8 cellular contexts compared by ENCODE assay signal in the genomic region with DNA sequence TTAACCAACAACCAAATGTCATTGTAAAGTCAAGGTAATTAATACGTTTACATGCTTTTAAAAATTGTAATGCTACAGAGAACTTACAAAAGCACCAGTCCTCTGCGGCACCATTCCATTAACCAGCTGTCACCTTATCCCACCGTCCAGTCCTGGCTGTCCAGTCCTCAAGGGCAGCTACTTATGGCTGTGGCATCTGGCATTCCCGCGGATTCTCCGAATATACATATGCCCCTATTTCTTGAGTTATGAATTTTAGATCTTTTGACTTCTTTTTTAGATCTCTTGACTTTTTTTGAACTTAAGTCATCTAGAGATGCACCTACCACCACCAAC. TPM values are rescaled to one million over a fixed set of nuclear protein-coding genes. Genes with fewer than 3 reads are reported as not detected.
DNase-seq lines count a peak whose midpoint lies in the region; ATAC-seq and TF ChIP-seq lines count a peak whose summit lies in the region.

No MANE protein-coding gene starts in this region.

- H3K9me3 ChIP-seq in BLaER1 treated with 17β-estradiol and CSF1 and Interleukin-3, amounts not matched to agents 10 nM and 100 nM (replicated peaks in 1 of 11), result no peaks in the 10 kb centered on the region
- no peaks in the 10 kb centered on the region for H3K9me3 ChIP-seq in endocrine pancreas (ENCODE audit: control insufficient read depth, low read length)
- no peaks in the 10 kb centered on the region for H3K9me3 ChIP-seq in neural cell (ENCODE audit: low read length)

- H3K4me2 ChIP-seq in BLaER1 treated with 17β-estradiol and CSF1 and Interleukin-3, amounts not matched to agents 10 nM and 100 nM, result peak overlapping the region; percentile 61 to 90 (median 84)
- peak overlapping the region; percentile 35 for H3K4me2 ChIP-seq in neural cell (ENCODE audit: low read length)

- no peaks in the 10 kb centered on the region for H3F3A ChIP-seq in neural cell (ENCODE audit: insufficient read depth, low read length, poor library complexity, severe bottlenecking)

- H4K20me1 ChIP-seq in BLaER1 treated with 17β-estradiol and CSF1 and Interleukin-3, amounts not matched to agents 10 nM and 100 nM, result peaks cover 0 to 33% (median 0%) of the 10 kb centered on the region in 11 experiments; a peak in 4 of 22 replicates
- H4K20me1 ChIP-seq in neural cell (ENCODE audit: insufficient read depth), result no peaks in the 10 kb centered on the region

- TF ChIP-seq CTCF in neural cell (IDR thresholded peaks at IDR 0.05; ENCODE audit: poor library complexity, severe bottlenecking), result no peak

- H3K9me2 ChIP-seq in neural cell (ENCODE audit: insufficient read depth, low read length), result no peaks in the 10 kb centered on the region

- no peaks in the 10 kb centered on the region for H3K79me2 ChIP-seq in neural cell (replicated peaks; ENCODE audit: insufficient read depth, low read length)

- H3K4me3 ChIP-seq in BLaER1 treated with 17β-estradiol and CSF1 and Interleukin-3, amounts not matched to agents 10 nM and 100 nM, result peak overlapping the region; percentile 65 to 97 (median 88)
- peak overlapping the region; percentile 78 for H3K4me3 ChIP-seq in endocrine pancreas (ENCODE audit: control insufficient read depth, insufficient read depth, low read length)
- peak overlapping the region; percentile 90 for H3K4me3 ChIP-seq in neural cell (ENCODE audit: low read length)

- no peak overlapping the region for H3K27ac ChIP-seq in BLaER1 treated with 17β-estradiol and CSF1 and Interleukin-3, amounts not matched to agents 10 nM and 100 nM
- no peak overlapping the region for H3K27ac ChIP-seq in neural cell (ENCODE audit: low read length)

- no peak for ATAC-seq in GM18907 (IDR thresholded peaks at IDR 0.05; ENCODE audit: unreplicated experiment)

- no peaks in the 10 kb centered on the region for H3K27me3 ChIP-seq in BLaER1 treated with 17β-estradiol and CSF1 and Interleukin-3, amounts not matched to agents 10 nM and 100 nM
- no peaks in the 10 kb centered on the region for H3K27me3 ChIP-seq in endocrine pancreas (ENCODE audit: control insufficient read depth, insufficient read depth, low read length)
- H3K27me3 ChIP-seq in neural cell (ENCODE audit: insufficient read depth, low read depth, low read length), result no peaks in the 10 kb centered on the region

- DNase-seq in LHCN-M2 (ENCODE audit: low read depth) (peak; percentile 9), cerebellar cortex (ENCODE audit: low spot score) (no peak), retina (no peak)
- no peak for DNase-seq in stimulated activated CD4-positive, alpha-beta T cell treated with anti-CD3 and anti-CD28 coated beads, Interleukin-4, amount 100 ng/mL, for 4 hours

- TF ChIP-seq RAD21 in neural cell (conservative IDR thresholded peaks at IDR 0.05), result no peak

- TF ChIP-seq EP300 in neural cell (conservative IDR thresholded peaks at IDR 0.05; ENCODE audit: poor library complexity, severe bottlenecking), result no peak

- no peak overlapping the region for H2AFZ ChIP-seq in neural cell (ENCODE audit: low read depth, low read length)

- peaks cover 6 to 31% (median 15%) of the 10 kb centered on the region in 10 experiments; a peak in 16 of 20 replicates for H3K4me1 ChIP-seq in BLaER1 treated with 17β-estradiol and CSF1 and Interleukin-3, amounts not matched to agents 10 nM and 100 nM
- no peaks in the 10 kb centered on the region for H3K4me1 ChIP-seq in endocrine pancreas (ENCODE audit: control insufficient read depth, insufficient read depth, low read length)

- peaks cover 0 to under 1% (median 0%) of the 10 kb centered on the region in 11 experiments; a peak in 1 of 22 replicates for H3K36me3 ChIP-seq in BLaER1 treated with 17β-estradiol and CSF1 and Interleukin-3, amounts not matched to agents 10 nM and 100 nM
- H3K36me3 ChIP-seq in endocrine pancreas (ENCODE audit: control insufficient read depth, insufficient read depth, low read length) (no peaks in the 10 kb centered on the region), neural cell (ENCODE audit: insufficient read depth, low read length) (no peaks in the 10 kb centered on the region)

- H3K9ac ChIP-seq in BLaER1 treated with 17β-estradiol and CSF1 and Interleukin-3, amounts not matched to agents 10 nM and 100 nM, result peak overlapping the region in 5 of 11 experiments; percentile 80 to 82 (median 81); a peak in 9 of 22 replicates
- H3K9ac ChIP-seq in endocrine pancreas (ENCODE audit: control insufficient read depth, insufficient read depth, low read length) (no peak overlapping the region), neural cell (ENCODE audit: low read length) (no peak overlapping the region)

TF ChIP-seq in neural cell, 6 proteins besides CTCF, POLR2A, EP300 and RAD21:
- TF ChIP-seq, protein P1, sequence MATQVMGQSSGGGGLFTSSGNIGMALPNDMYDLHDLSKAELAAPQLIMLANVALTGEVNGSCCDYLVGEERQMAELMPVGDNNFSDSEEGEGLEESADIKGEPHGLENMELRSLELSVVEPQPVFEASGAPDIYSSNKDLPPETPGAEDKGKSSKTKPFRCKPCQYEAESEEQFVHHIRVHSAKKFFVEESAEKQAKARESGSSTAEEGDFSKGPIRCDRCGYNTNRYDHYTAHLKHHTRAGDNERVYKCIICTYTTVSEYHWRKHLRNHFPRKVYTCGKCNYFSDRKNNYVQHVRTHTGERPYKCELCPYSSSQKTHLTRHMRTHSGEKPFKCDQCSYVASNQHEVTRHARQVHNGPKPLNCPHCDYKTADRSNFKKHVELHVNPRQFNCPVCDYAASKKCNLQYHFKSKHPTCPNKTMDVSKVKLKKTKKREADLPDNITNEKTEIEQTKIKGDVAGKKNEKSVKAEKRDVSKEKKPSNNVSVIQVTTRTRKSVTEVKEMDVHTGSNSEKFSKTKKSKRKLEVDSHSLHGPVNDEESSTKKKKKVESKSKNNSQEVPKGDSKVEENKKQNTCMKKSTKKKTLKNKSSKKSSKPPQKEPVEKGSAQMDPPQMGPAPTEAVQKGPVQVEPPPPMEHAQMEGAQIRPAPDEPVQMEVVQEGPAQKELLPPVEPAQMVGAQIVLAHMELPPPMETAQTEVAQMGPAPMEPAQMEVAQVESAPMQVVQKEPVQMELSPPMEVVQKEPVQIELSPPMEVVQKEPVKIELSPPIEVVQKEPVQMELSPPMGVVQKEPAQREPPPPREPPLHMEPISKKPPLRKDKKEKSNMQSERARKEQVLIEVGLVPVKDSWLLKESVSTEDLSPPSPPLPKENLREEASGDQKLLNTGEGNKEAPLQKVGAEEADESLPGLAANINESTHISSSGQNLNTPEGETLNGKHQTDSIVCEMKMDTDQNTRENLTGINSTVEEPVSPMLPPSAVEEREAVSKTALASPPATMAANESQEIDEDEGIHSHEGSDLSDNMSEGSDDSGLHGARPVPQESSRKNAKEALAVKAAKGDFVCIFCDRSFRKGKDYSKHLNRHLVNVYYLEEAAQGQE (IDR thresholded peaks at IDR 0.05; ENCODE audit: borderline replicate concordance), result no peak
- TF ChIP-seq EZH2 (IDR thresholded peaks at IDR 0.05; ENCODE audit: borderline replicate concordance, insufficient read depth, low read length, poor library complexity, severe bottlenecking), result no peak
- TF ChIP-seq SMC3 (conservative IDR thresholded peaks at IDR 0.05; ENCODE audit: poor library complexity), result no peak
- no peak for TF ChIP-seq POLR2AphosphoS5 (IDR thresholded peaks at IDR 0.05)

RNA-seq across cellular contexts. Expression of a gene that starts 0.4 kb away (rescaled TPM):
- 16.1 and 16.7 TPM in 2 replicates for total RNA-seq in LHCN-M2 (2014; rRNA removed)
- 10.3 TPM for polyA plus RNA-seq in LHCN-M2 (2012)
- 25.7 and 29.8 TPM in 2 replicates for polyA plus RNA-seq in neural cell
- polyA minus RNA-seq in neural cell, result 23.9 and 25.5 TPM in 2 replicates
